24 cellular contexts compared by ENCODE assay signal in genomic region chr9:79989079-79989478, GRCh38.
"Had no signal": no experiment of that assay in that cellular context is flagged by ENCODE, and none has a peak within 500 bp of the region (broad histone marks: within the 10 kb centered on the region; RNA-seq: fewer than 3 reads in every experiment).

No MANE protein-coding gene starts in this region.

- H3K4me3 ChIP-seq: breast epithelium, esophagus muscularis mucosa, mucosa of descending colon, thyroid gland, upper lobe of right lung had no signal

- H3K9me3 Mint-ChIP-seq: activated CD4-positive, alpha-beta memory T cell treated with anti-CD3 and anti-CD28 coated beads for 36 hours; activated naive CD4-positive, alpha-beta T cell treated with anti-CD3 and anti-CD28 coated beads for 36 hours; activated naive CD8-positive, alpha-beta T cell treated with anti-CD3 and anti-CD28 coated beads, Interleukin-2, amount 10 ng/mL, durations not matched to agents 7 days and 5 days; activated T-cell treated with anti-CD3 and anti-CD28 coated beads, Interleukin-2, amount 50 U/mL, for 72 hours; central memory CD8-positive, alpha-beta T cell; effector memory CD8-positive, alpha-beta T cell; stimulated activated naive CD8-positive, alpha-beta T cell treated with anti-CD3 and anti-CD28 coated beads, Interleukin-15, Interleukin-2, amounts not matched to agents 100 ng/mL and 50 ng/mL, for 24 hours; T-helper 1 cell treated with Interleukin-12 subunit alpha and Interleukin-12 subunit beta and Interleukin-4 antibody, amounts not matched to agents 30 μg/mL and 1 μg/mL, for 36 hours had no signal

- DNase-seq: activated CD4-positive, alpha-beta memory T cell treated with anti-CD3 and anti-CD28 coated beads for 36 hours; activated CD4-positive, alpha-beta T cell treated with anti-CD3 and anti-CD28 coated beads for 48 hours; activated effector memory CD4-positive, alpha-beta T cell treated with Interleukin-2 at 50 U/mL for 16 hours; activated naive CD4-positive, alpha-beta T cell treated with anti-CD3 and anti-CD28 coated beads for 36 hours; activated naive CD8-positive, alpha-beta T cell treated with anti-CD3 and anti-CD28 coated beads, Interleukin-2, amount 10 ng/mL, durations not matched to agents 7 days and 5 days; activated T-cell treated with anti-CD3 and anti-CD28 coated beads, Interleukin-2, amount 50 U/mL, for 72 hours; amniotic stem cell; effector memory CD8-positive, alpha-beta T cell; head of caudate nucleus; left ventricle myocardium superior; mammary epithelial cell; mucosa of descending colon; naive B cell; retina; stimulated activated CD4-positive, alpha-beta T cell treated with anti-CD3 and anti-CD28 coated beads, Interleukin-12 subunit alpha, Interleukin-12 subunit beta, amount 100 ng/mL, for 4 hours; stimulated activated CD4-positive, alpha-beta T cell treated with anti-CD3 and anti-CD28 coated beads, Interleukin-4, amount 100 ng/mL, for 4 hours; substantia nigra; thyroid gland; upper lobe of right lung had no signal

- H3K36me3 Mint-ChIP-seq: activated CD4-positive, alpha-beta memory T cell treated with anti-CD3 and anti-CD28 coated beads for 36 hours; activated naive CD8-positive, alpha-beta T cell treated with anti-CD3 and anti-CD28 coated beads, Interleukin-2, amount 10 ng/mL, durations not matched to agents 7 days and 5 days; naive B cell had no signal

- H3K27ac ChIP-seq: breast epithelium, esophagus muscularis mucosa, thyroid gland, upper lobe of right lung had no signal

- H3K4me3 Mint-ChIP-seq: activated CD4-positive, alpha-beta memory T cell treated with anti-CD3 and anti-CD28 coated beads for 36 hours; activated naive CD4-positive, alpha-beta T cell treated with anti-CD3 and anti-CD28 coated beads for 36 hours; activated naive CD8-positive, alpha-beta T cell treated with anti-CD3 and anti-CD28 coated beads, Interleukin-2, amount 10 ng/mL, durations not matched to agents 7 days and 5 days; activated T-cell treated with anti-CD3 and anti-CD28 coated beads, Interleukin-2, amount 50 U/mL, for 72 hours; central memory CD8-positive, alpha-beta T cell; effector memory CD8-positive, alpha-beta T cell; naive B cell; stimulated activated naive CD8-positive, alpha-beta T cell treated with anti-CD3 and anti-CD28 coated beads, Interleukin-15, Interleukin-2, amounts not matched to agents 100 ng/mL and 50 ng/mL, for 24 hours; T-helper 1 cell treated with Interleukin-12 subunit alpha and Interleukin-12 subunit beta and Interleukin-4 antibody, amounts not matched to agents 30 μg/mL and 1 μg/mL, for 36 hours had no signal

- ATAC-seq: activated T-cell treated with anti-CD3 and anti-CD28 coated beads, Interleukin-2, amount 50 U/mL, for 72 hours; effector memory CD8-positive, alpha-beta T cell; left ventricle myocardium superior; mucosa of descending colon; upper lobe of right lung had no signal

- H3K27me3 Mint-ChIP-seq: activated CD4-positive, alpha-beta memory T cell treated with anti-CD3 and anti-CD28 coated beads for 36 hours; activated naive CD8-positive, alpha-beta T cell treated with anti-CD3 and anti-CD28 coated beads, Interleukin-2, amount 10 ng/mL, durations not matched to agents 7 days and 5 days; central memory CD8-positive, alpha-beta T cell; naive B cell; stimulated activated naive CD8-positive, alpha-beta T cell treated with anti-CD3 and anti-CD28 coated beads, Interleukin-15, Interleukin-2, amounts not matched to agents 100 ng/mL and 50 ng/mL, for 24 hours had no signal

- H3K4me1 Mint-ChIP-seq: activated naive CD8-positive, alpha-beta T cell treated with anti-CD3 and anti-CD28 coated beads, Interleukin-2, amount 10 ng/mL, durations not matched to agents 7 days and 5 days; central memory CD8-positive, alpha-beta T cell had no signal

- H3K4me1 ChIP-seq: breast epithelium, thyroid gland, upper lobe of right lung had no signal

- H3K27ac Mint-ChIP-seq: activated CD4-positive, alpha-beta memory T cell treated with anti-CD3 and anti-CD28 coated beads for 36 hours; activated naive CD4-positive, alpha-beta T cell treated with anti-CD3 and anti-CD28 coated beads for 36 hours; activated naive CD8-positive, alpha-beta T cell treated with anti-CD3 and anti-CD28 coated beads, Interleukin-2, amount 10 ng/mL, durations not matched to agents 7 days and 5 days; activated T-cell treated with anti-CD3 and anti-CD28 coated beads, Interleukin-2, amount 50 U/mL, for 72 hours; effector memory CD8-positive, alpha-beta T cell; naive B cell; stimulated activated naive CD8-positive, alpha-beta T cell treated with anti-CD3 and anti-CD28 coated beads, Interleukin-15, Interleukin-2, amounts not matched to agents 100 ng/mL and 50 ng/mL, for 24 hours; T-helper 1 cell treated with Interleukin-12 subunit alpha and Interleukin-12 subunit beta and Interleukin-4 antibody, amounts not matched to agents 30 μg/mL and 1 μg/mL, for 36 hours had no signal

- H3K36me3 ChIP-seq: breast epithelium, esophagus muscularis mucosa, thyroid gland, upper lobe of right lung had no signal

- H3K27me3 ChIP-seq: breast epithelium, esophagus muscularis mucosa, thyroid gland, upper lobe of right lung had no signal
